Comparison of ENCODE assay signal across 17 cellular contexts in the genomic region with DNA sequence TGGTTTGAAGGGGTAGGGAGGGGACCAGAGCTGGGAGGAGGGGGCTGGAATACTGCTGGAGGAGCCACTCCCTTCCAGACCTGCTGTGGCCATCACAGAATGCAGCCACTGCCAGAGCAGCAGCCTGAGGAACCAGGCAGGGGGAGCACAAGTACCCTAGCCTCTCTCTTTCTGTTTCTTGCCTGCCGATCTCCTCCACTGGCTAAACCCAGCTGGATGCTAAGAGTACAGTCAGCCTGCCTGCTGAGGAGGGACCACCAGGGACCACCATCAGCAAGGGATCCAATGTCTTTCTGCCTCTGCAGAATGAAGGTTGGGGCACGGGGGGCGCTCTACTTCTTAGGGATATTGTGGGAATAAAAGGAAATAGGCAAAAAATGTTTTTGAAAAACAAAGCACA. TPM values are rescaled to one million over a fixed set of nuclear protein-coding genes. Genes with fewer than 3 reads are reported as not detected.
DNase-seq lines count a peak whose midpoint lies in the region; ATAC-seq, FAIRE-seq and TF ChIP-seq lines count a peak whose summit lies in the region.
"Had no signal": no experiment of that assay in that cellular context is flagged by ENCODE, and none has a peak within 500 bp of the region (broad histone marks: within the 10 kb centered on the region; RNA-seq: fewer than 3 reads in every experiment).

No MANE protein-coding gene starts in this region.

- peak overlapping the region; percentile 75 to 84 for H3K27ac ChIP-seq in A549

- POLR2A ChIA-PET in A549 (lab: Yijun Ruan, JAX), result no interaction called here

- no peaks in the 10 kb centered on the region for H3K9me3 ChIP-seq in A549
- H3K9me3 ChIP-seq: heart left ventricle had no signal

- WGBS in A549 (ENCODE audit: missing lambda C conversion rate), result 14% methylated on average over 3 of the region's 3 CpGs

- CTCF ChIA-PET in A549 (lab: Yijun Ruan, JAX), result interaction anchor here (0.6 to 7.5 kb wide), 6 partner anchors 8 to 1266 kb away, joined by 3 to 42 read pairs (median 4); a partner anchor contains a TSS

- no peak; a peak in 1 of 5 replicates for TF ChIP-seq RAD21 in A549 (conservative IDR thresholded peaks at IDR 0.05 in 1 of 2, IDR thresholded peaks at IDR 0.05 in 1 of 2)

- ATAC-seq in A549 (peak in 1 of 2 experiments; percentile 14; a peak in 3 of 6 replicates), GM21529 (IDR thresholded peaks at IDR 0.05; ENCODE audit: unreplicated experiment) (no peak)
- ATAC-seq: HCT116; heart left ventricle; naive thymus-derived CD8-positive, alpha-beta T cell had no signal

- TF ChIP-seq EP300 in A549 (IDR thresholded peaks at IDR 0.05), result no peak

- peak overlapping the region; percentile 86 for H3K4me2 ChIP-seq in A549

- peak; percentile 38 for TF ChIP-seq CTCF in A549 (IDR thresholded peaks at IDR 0.05)
- peak; percentile 34; the same call in 1 of the 2 replicates for TF ChIP-seq CTCF in LNCAP (IDR thresholded peaks at IDR 0.05)

- peak overlapping the region; percentile 16; the same call in 1 of the 3 replicates for H3K4me3 ChIP-seq in A549

- no peak for TF ChIP-seq POLR2A in A549 (IDR thresholded peaks at IDR 0.05; ENCODE audit: low read length)

- H3K4me1 ChIP-seq in A549, result peaks cover 64% of the 10 kb centered on the region

- DNase-seq in A549 (ENCODE audit: low read depth in 1 of 2, low spot score in 1 of 2) (no peak), cerebellar cortex (ENCODE audit: low spot score) (peak; percentile 52), mucosa of gallbladder (ENCODE audit: low spot score) (peak; percentile 9), NCI-H1694 treated with DMSO at 0.1 percent for 48 hours (lab: John Stamatoyannopoulos, UW) (no peak), NCI-H1417 (lab: John Stamatoyannopoulos, UW) (no peak), superior temporal gyrus (ENCODE audit: extremely low spot score) (no peak)
- DNase-seq: activated CD4-positive, CD25-positive, alpha-beta regulatory T cell treated with anti-CD3 and anti-CD28 coated beads, Interleukin-2, amount 50 U/mL, for 72 hours; Calu3; heart left ventricle; naive thymus-derived CD8-positive, alpha-beta T cell; NCI-H2029 treated with DMSO at 0.1 percent for 48 hours; NCI-H524 treated with DMSO at 0.1 percent for 48 hours; stimulated activated CD4-positive, alpha-beta T cell treated with anti-CD3 and anti-CD28 coated beads, Interleukin-4, amount 100 ng/mL, for 1 hour; SW 1271 had no signal

- FAIRE-seq in A549 (lab: Jason Lieb, UNC), result no peak

TF ChIP-seq in A549, 52 proteins besides CTCF, POLR2A, EP300 and RAD21:
- no peak for TF ChIP-seq RARB (CRISPR knock-in tag; IDR thresholded peaks at IDR 0.05)

RNA-seq across cellular contexts. Expression of a gene that starts 4.7 kb away (rescaled TPM):
- polyA plus RNA-seq in A549 (2011; rRNA removed), result 71.3 and 85.4 TPM in 2 replicates
- 50.1 and 63.7 TPM in 2 replicates for polyA plus RNA-seq in A549 (2012; cell fraction: cytosol; rRNA removed)
- 23.7 and 31.3 TPM in 2 replicates for polyA plus RNA-seq in A549 (2012; cell fraction: nucleus; rRNA removed)
- polyA plus RNA-seq in A549 (2017; fragmentation: RNase III; extraction: RNeasy Plus Mini Kit Qiagen cat#74134 plus additional on column Dnase treatment), result 65.2 to 76.5 TPM (median 68.5 TPM) in 3 replicates
- 29.5 and 36.9 TPM in 2 replicates for polyA minus RNA-seq in A549 (2011; rRNA and poly(A)+ RNA removed)
- total RNA-seq in mucosa of gallbladder, result 43.2 TPM

RNA-seq across cellular contexts. Expression of a gene that starts 33.9 kb away (rescaled TPM):
- 57.5 and 84.0 TPM in 2 replicates for polyA plus RNA-seq in A549 (2011; rRNA removed)
- polyA plus RNA-seq in A549 (2012; cell fraction: cytosol; rRNA removed), result 22.8 and 32.3 TPM in 2 replicates
- polyA plus RNA-seq in A549 (2012; cell fraction: nucleus; rRNA removed), result 12.7 and 39.8 TPM in 2 replicates
- polyA plus RNA-seq in A549 (2017; fragmentation: RNase III; extraction: RNeasy Plus Mini Kit Qiagen cat#74134 plus additional on column Dnase treatment), result 91.3 to 94.6 TPM (median 91.4 TPM) in 3 replicates
- 59.7 and 63.3 TPM in 2 replicates for polyA minus RNA-seq in A549 (2011; rRNA and poly(A)+ RNA removed)
- total RNA-seq in mucosa of gallbladder, result 43.6 TPM

Comparison
In these comparisons a context has a peak if more than half of its experiments do, and no peak if none do; other contexts are left out.
1. DNase-seq: peak in cerebellar cortex (single experiment) and mucosa of gallbladder (single experiment); none in A549 (0 of 2), NCI-H1694 treated with DMSO at 0.1 percent for 48 hours (single experiment), NCI-H1417 (0 of 3) and superior temporal gyrus (single experiment).